Comparison of ENCODE assay signal across 8 cellular contexts in genomic region chr4:186839122-186840037, GRCh38.
A peak's percentile ranks its signal among the peaks of the same experiment; 100 is the strongest.
DNase-seq lines count a peak whose midpoint lies in the region; ATAC-seq, FAIRE-seq and TF ChIP-seq lines count a peak whose summit lies in the region.

No MANE protein-coding gene starts in this region.

- peak overlapping the region; percentile 87 for H3K4me3 Mint-ChIP-seq in HFFc6
- no peak overlapping the region for H3K4me3 Mint-ChIP-seq in naive thymus-derived CD8-positive, alpha-beta T cell

- POLR2A ChIA-PET in naive thymus-derived CD8-positive, alpha-beta T cell (lab: Charles Lee) = no interaction called here

- no peaks in the 10 kb centered on the region for H3K27me3 ChIP-seq in Peyer's patch

- peak overlapping the region in 1 of 4 donors; percentile 19 for H3K4me3 ChIP-seq in Peyer's patch
- no peak overlapping the region for H3K4me3 ChIP-seq in kidney (ENCODE audit: low read length in 2 of 2)

- H3K36me3 ChIP-seq in Peyer's patch (no peaks in the 10 kb centered on the region), kidney (ENCODE audit: control insufficient read depth in 1 of 2, insufficient read depth in 2 of 2, low read length in 2 of 2) (no peaks in the 10 kb centered on the region)

- no peaks in the 10 kb centered on the region for H3K27me3 Mint-ChIP-seq in HFFc6 (ENCODE audit: insufficient read depth)
- no peaks in the 10 kb centered on the region for H3K27me3 Mint-ChIP-seq in naive thymus-derived CD8-positive, alpha-beta T cell

- H3K27ac ChIP-seq in Peyer's patch (peak overlapping the region; percentile 31 to 80 (median 66)), kidney (ENCODE audit: low read depth in 2 of 2, low read length in 2 of 2) (no peak overlapping the region)

- no peaks in the 10 kb centered on the region; the same call in 1 of the 2 replicates for H3K9me3 Mint-ChIP-seq in HFFc6
- peaks cover 0 to 16% (median 5%) of the 10 kb centered on the region in 9 donors for H3K9me3 Mint-ChIP-seq in naive thymus-derived CD8-positive, alpha-beta T cell

- H3K9me3 ChIP-seq in Peyer's patch (no peaks in the 10 kb centered on the region), kidney (ENCODE audit: control insufficient read depth in 1 of 2, low read length in 2 of 2) (no peaks in the 10 kb centered on the region)

- no peak overlapping the region for H3K9ac ChIP-seq in kidney (ENCODE audit: low read length in 2 of 2)

- peaks cover 4% of the 10 kb centered on the region; the same call in 1 of the 2 replicates for H3K36me3 Mint-ChIP-seq in HFFc6 (ENCODE audit: low read depth)
- H3K36me3 Mint-ChIP-seq in naive thymus-derived CD8-positive, alpha-beta T cell = peaks cover 0 to 6% (median 0%) of the 10 kb centered on the region in 3 donors

- H3K4me1 ChIP-seq in Peyer's patch = peaks cover 0 to 3% (median 0%) of the 10 kb centered on the region in 4 donors
- H3K4me1 ChIP-seq in kidney (ENCODE audit: control insufficient read depth in 1 of 2, insufficient read depth in 1 of 2, low read depth in 1 of 2, low read length in 2 of 2) = peaks cover 0 to under 1% of the 10 kb centered on the region in 2 donors

- no peak for TF ChIP-seq CTCF in HFFc6 (IDR thresholded peaks at IDR 0.05)
- TF ChIP-seq CTCF in Peyer's patch (IDR thresholded peaks at IDR 0.05) = no peak
- no peak for TF ChIP-seq CTCF in kidney (IDR thresholded peaks at IDR 0.05; ENCODE audit: borderline replicate concordance, extremely low read depth, insufficient read depth)

- H3K27ac Mint-ChIP-seq in HFFc6 = peak overlapping the region; percentile 100
- no peak overlapping the region for H3K27ac Mint-ChIP-seq in naive thymus-derived CD8-positive, alpha-beta T cell

- peaks cover 32% of the 10 kb centered on the region for H3K4me1 Mint-ChIP-seq in HFFc6 (ENCODE audit: low read depth)
- H3K4me1 Mint-ChIP-seq in naive thymus-derived CD8-positive, alpha-beta T cell = peaks cover 0 to 2% (median 0%) of the 10 kb centered on the region in 4 donors

- intact Hi-C loops in kidney (cut with DNase I) = no loop called here

- ATAC-seq in HG02763 (IDR thresholded peaks at IDR 0.05; ENCODE audit: unreplicated experiment) = no peak
- ATAC-seq in naive thymus-derived CD8-positive, alpha-beta T cell = no peak

- TF ChIP-seq POLR2A in Peyer's patch (IDR thresholded peaks at IDR 0.05) = no peak

- FAIRE-seq in kidney (lab: Jason Lieb, UNC) = no peak

- DNase-seq in Daoy (ENCODE audit: low read depth) = peak; percentile 24
- peak; percentile 73 for DNase-seq in HFFc6
- DNase-seq in Peyer's patch = no peak
- DNase-seq in kidney = peak; percentile 59
- no peak for DNase-seq in foreskin melanocyte
- DNase-seq in naive thymus-derived CD8-positive, alpha-beta T cell = no peak
- no peak for DNase-seq in activated CD4-positive, CD25-positive, alpha-beta regulatory T cell treated with anti-CD3 and anti-CD28 coated beads, Interleukin-2, amount 50 U/mL, for 72 hours

Comparison
In these comparisons a context has a peak if more than half of its experiments do, and no peak if none do; other contexts are left out.
1. DNase-seq: peak in Daoy (single experiment), HFFc6 (single experiment) and kidney (single experiment); none in Peyer's patch (0 of 3), foreskin melanocyte (single experiment), naive thymus-derived CD8-positive, alpha-beta T cell (0 of 10) and activated CD4-positive, CD25-positive, alpha-beta regulatory T cell treated with anti-CD3 and anti-CD28 coated beads, Interleukin-2, amount 50 U/mL, for 72 hours (single experiment).
2. H3K27ac ChIP-seq: peak in Peyer's patch (4 of 4); none in kidney (0 of 2).